In the genomic region with DNA sequence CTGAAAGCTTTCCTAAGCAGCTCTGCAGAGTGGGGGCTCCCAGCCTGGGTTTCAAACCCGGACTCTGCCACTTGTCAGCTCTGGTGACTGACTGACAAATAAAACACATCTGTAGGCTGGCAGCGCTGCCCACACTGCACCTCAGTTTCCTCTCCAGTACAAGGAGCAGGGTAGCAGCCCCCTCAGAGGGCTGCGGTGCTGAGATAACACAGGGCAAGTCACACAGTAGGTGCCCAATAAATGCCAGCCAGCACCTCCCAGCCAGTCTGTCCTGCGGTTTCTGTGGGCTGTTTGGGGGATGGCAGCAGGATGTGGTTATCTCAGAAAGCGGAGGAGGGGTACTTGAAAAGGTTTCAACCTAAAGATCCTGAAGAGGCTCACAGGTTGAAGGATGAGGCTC, we compare ENCODE assay signal across 9 cellular contexts. TPM values are rescaled to one million over a fixed set of nuclear protein-coding genes. Genes with fewer than 3 reads are reported as not detected.
DNase-seq lines count a peak whose midpoint lies in the region; ATAC-seq and TF ChIP-seq lines count a peak whose summit lies in the region.
"Had no signal": no experiment of that assay in that cellular context is flagged by ENCODE, and none has a peak within 500 bp of the region (broad histone marks: within the 10 kb centered on the region; RNA-seq: fewer than 3 reads in every experiment).

No MANE protein-coding gene starts in this region.

- TF ChIP-seq EP300 in gastroesophageal sphincter (IDR thresholded peaks at IDR 0.05), result no peak

- TF ChIP-seq POLR2A in gastroesophageal sphincter (IDR thresholded peaks at IDR 0.05), result no peak

- no CpG with 5 or more reads among the region's 5 CpGs for WGBS in gastroesophageal sphincter (ENCODE audit: low coverage in 1 of 2), 2 donors

- H3K4me3 ChIP-seq in neural progenitor cell, result no peak overlapping the region
- no peak overlapping the region for H3K4me3 ChIP-seq in gastroesophageal sphincter

- H3K4me1 Mint-ChIP-seq in neural progenitor cell, result peaks cover 3% of the 10 kb centered on the region

- no peak overlapping the region for H2AFZ ChIP-seq in neural progenitor cell (replicated peaks)

- no peak overlapping the region for H3K4me2 ChIP-seq in neural progenitor cell

- H3K36me3 ChIP-seq in neural progenitor cell (no peaks in the 10 kb centered on the region), gastroesophageal sphincter (no peaks in the 10 kb centered on the region)

- no peak for TF ChIP-seq CTCF in RWPE1 (conservative IDR thresholded peaks at IDR 0.05; ENCODE audit: low read depth)
- TF ChIP-seq CTCF in neural progenitor cell (IDR thresholded peaks at IDR 0.05), result no peak
- TF ChIP-seq CTCF in gastroesophageal sphincter (IDR thresholded peaks at IDR 0.05), result no peak

- DNase-seq in CMK (ENCODE audit: low read depth), result peak; percentile 67
- no peak for DNase-seq in RWPE1 (ENCODE audit: low spot score)
- DNase-seq in activated T-helper 1 cell treated with Interleukin-2 at 50 U/mL for 16 hours (ENCODE audit: low read depth), result peak; percentile 20
- DNase-seq in neural progenitor cell (ENCODE audit: low spot score), result no peak
- no peak for DNase-seq in NCI-H1417 (lab: John Stamatoyannopoulos, UW)
- no peak for DNase-seq in foreskin melanocyte
- DNase-seq: H9 had no signal

- H3K27ac Mint-ChIP-seq in neural progenitor cell, result no peak overlapping the region

- H3F3A ChIP-seq in neural progenitor cell (ENCODE audit: low read depth), result peaks cover 6% of the 10 kb centered on the region

- H3K4me1 ChIP-seq in neural progenitor cell (peaks cover 9% of the 10 kb centered on the region), gastroesophageal sphincter (peaks cover 0 to 20% (median 11%) of the 10 kb centered on the region in 3 donors)

- no peaks in the 10 kb centered on the region for H3K9me3 ChIP-seq in neural progenitor cell (ENCODE audit: low read depth)
- no peaks in the 10 kb centered on the region for H3K9me3 ChIP-seq in gastroesophageal sphincter

- no peaks in the 10 kb centered on the region for H3K36me3 Mint-ChIP-seq in neural progenitor cell

- H3K4me3 Mint-ChIP-seq in neural progenitor cell, result peak overlapping the region; percentile 46

- peaks cover 39% of the 10 kb centered on the region for H3K27me3 Mint-ChIP-seq in neural progenitor cell (ENCODE audit: insufficient read depth, low read depth)

- peaks cover 13% of the 10 kb centered on the region for H4K20me1 ChIP-seq in neural progenitor cell (ENCODE audit: low read depth)

- no peak overlapping the region for H3K9ac ChIP-seq in neural progenitor cell

- H3K27ac ChIP-seq in RWPE1 (peak overlapping the region; percentile 81), neural progenitor cell (no peak overlapping the region), gastroesophageal sphincter (no peak overlapping the region)

- H3K9me3 Mint-ChIP-seq in neural progenitor cell, result no peaks in the 10 kb centered on the region

- no peaks in the 10 kb centered on the region for H3K79me2 ChIP-seq in neural progenitor cell (ENCODE audit: low read depth)

- POLR2A ChIA-PET in RWPE1 (lab: Yijun Ruan, JAX; ENCODE audit: low non-redundant PET), result no interaction called here

- CTCF ChIA-PET in RWPE1 (lab: Yijun Ruan, JAX), result interaction anchor here (0.6 to 0.9 kb wide), 2 partner anchors 29 to 144 kb away, joined by 3 to 5 read pairs; no protein-coding TSS in a partner anchor

- peaks cover 50% of the 10 kb centered on the region for H3K27me3 ChIP-seq in neural progenitor cell
- peaks cover 36% of the 10 kb centered on the region for H3K27me3 ChIP-seq in gastroesophageal sphincter

- ATAC-seq in gastroesophageal sphincter (no peak), HG02642 (IDR thresholded peaks at IDR 0.05; ENCODE audit: poor library complexity, unreplicated experiment) (no peak)

RNA-seq across cellular contexts. Expression of a gene that starts 1.5 kb away (rescaled TPM):
- total RNA-seq in neural progenitor cell (ENCODE audit: low replicate concordance), result 0.50 and 0.67 TPM in 2 replicates
- total RNA-seq in gastroesophageal sphincter, result under 1 TPM in 1 of 4 donors, not detected in 3; 0.04 TPM

RNA-seq across cellular contexts. Expression of a gene that starts 32.2 kb away (rescaled TPM):
- total RNA-seq in neural progenitor cell (ENCODE audit: low replicate concordance), result 6.6 and 10.0 TPM in 2 replicates
- 10 to 100 TPM; 12.4 to 29.7 (median 23.6) TPM for total RNA-seq in gastroesophageal sphincter

RNA-seq across cellular contexts. Expression of a gene that starts 49.3 kb away (rescaled TPM):
- not detected in 2 replicates for total RNA-seq in neural progenitor cell (ENCODE audit: low replicate concordance)
- not detected for total RNA-seq in gastroesophageal sphincter
- total RNA-seq: H9 had no signal

Comparison
In these comparisons a context has a peak if more than half of its experiments do, and no peak if none do; other contexts are left out.
1. DNase-seq: peak in CMK (single experiment) and activated T-helper 1 cell treated with Interleukin-2 at 50 U/mL for 16 hours (single experiment); none in RWPE1 (single experiment), neural progenitor cell (single experiment), NCI-H1417 (0 of 3) and foreskin melanocyte (single experiment).